ENCODE assay signal across 8 cellular contexts in the genomic region with DNA sequence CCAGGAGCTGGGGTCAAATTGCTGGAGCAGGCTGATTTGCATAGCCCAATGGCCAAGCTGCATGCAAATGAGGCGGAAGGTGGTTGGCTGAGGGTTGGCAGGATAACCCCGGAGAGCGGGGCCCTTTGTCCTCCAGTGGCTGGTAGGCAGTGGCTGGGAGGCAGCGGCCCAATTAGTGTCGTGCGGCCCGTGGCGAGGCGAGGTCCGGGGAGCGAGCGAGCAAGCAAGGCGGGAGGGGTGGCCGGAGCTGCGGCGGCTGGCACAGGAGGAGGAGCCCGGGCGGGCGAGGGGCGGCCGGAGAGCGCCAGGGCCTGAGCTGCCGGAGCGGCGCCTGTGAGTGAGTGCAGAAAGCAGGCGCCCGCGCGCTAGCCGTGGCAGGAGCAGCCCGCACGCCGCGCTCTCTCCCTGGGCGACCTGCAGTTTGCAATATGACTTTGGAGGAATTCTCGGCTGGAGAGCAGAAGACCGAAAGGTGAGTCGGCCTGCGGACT. TPM values are rescaled to one million over a fixed set of nuclear protein-coding genes. Genes with fewer than 3 reads are reported as not detected.
DNase-seq lines count a peak whose midpoint lies in the region; ATAC-seq and TF ChIP-seq lines count a peak whose summit lies in the region.

A gene with protein sequence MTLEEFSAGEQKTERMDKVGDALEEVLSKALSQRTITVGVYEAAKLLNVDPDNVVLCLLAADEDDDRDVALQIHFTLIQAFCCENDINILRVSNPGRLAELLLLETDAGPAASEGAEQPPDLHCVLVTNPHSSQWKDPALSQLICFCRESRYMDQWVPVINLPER (plus strand): TSS at position 135 of the 491 bp plus-strand sequence. CDS start 294 bp downstream, at position 429.

- no peaks in the 10 kb centered on the region for H3K9me3 ChIP-seq in left ventricle myocardium inferior (replicated peaks)
- H3K9me3 ChIP-seq in prostate gland, result no peaks in the 10 kb centered on the region
- H3K9me3 ChIP-seq in uterus, result no peaks in the 10 kb centered on the region

- ATAC-seq in HG02884 (IDR thresholded peaks at IDR 0.05; ENCODE audit: unreplicated experiment), result peak; percentile 81

- H3K4me1 ChIP-seq in left ventricle myocardium inferior, result peaks cover 63% of the 10 kb centered on the region
- no peaks in the 10 kb centered on the region for H3K4me1 ChIP-seq in prostate gland (replicated peaks)
- peaks cover 0 to 6% of the 10 kb centered on the region in 2 donors for H3K4me1 ChIP-seq in uterus

- in situ Hi-C loops in GM13977 (cut with MboI; ENCODE audit: low pct_unique_long_range_greater_than_20kb, low sequenced_read_pairs, unreplicated experiment), result loop anchor here (5.0 kb wide), 1 partner anchor 67 kb away; no protein-coding TSS in a partner anchor

- H3K27me3 Mint-ChIP-seq in T-helper 1 cell treated with Interleukin-12 subunit alpha and Interleukin-12 subunit beta and Interleukin-4 antibody, amounts not matched to agents 30 μg/mL and 1 μg/mL, for 36 hours (ENCODE audit: low read depth), result no peaks in the 10 kb centered on the region

- H3K4me1 Mint-ChIP-seq in T-helper 1 cell treated with Interleukin-12 subunit alpha and Interleukin-12 subunit beta and Interleukin-4 antibody, amounts not matched to agents 30 μg/mL and 1 μg/mL, for 36 hours (ENCODE audit: low read depth), result peaks cover 33% of the 10 kb centered on the region

- peaks cover 25% of the 10 kb centered on the region for H3K36me3 ChIP-seq in left ventricle myocardium inferior
- no peaks in the 10 kb centered on the region for H3K36me3 ChIP-seq in prostate gland
- no peaks in the 10 kb centered on the region for H3K36me3 ChIP-seq in uterus

- H3K27ac ChIP-seq in left ventricle myocardium inferior (replicated peaks), result peak within 1 kb of the TSS; percentile 99
- H3K27ac ChIP-seq in prostate gland, result peak within 1 kb of the TSS; percentile 84 to 91
- peak within 1 kb of the TSS; percentile 83 to 92 for H3K27ac ChIP-seq in uterus

- H3K36me3 Mint-ChIP-seq in T-helper 1 cell treated with Interleukin-12 subunit alpha and Interleukin-12 subunit beta and Interleukin-4 antibody, amounts not matched to agents 30 μg/mL and 1 μg/mL, for 36 hours (ENCODE audit: low read depth), result peaks cover 27% of the 10 kb centered on the region

- H3K27ac Mint-ChIP-seq in T-helper 1 cell treated with Interleukin-12 subunit alpha and Interleukin-12 subunit beta and Interleukin-4 antibody, amounts not matched to agents 30 μg/mL and 1 μg/mL, for 36 hours, result peak within 1 kb of the TSS; percentile 99

- H3K4me3 Mint-ChIP-seq in T-helper 1 cell treated with Interleukin-12 subunit alpha and Interleukin-12 subunit beta and Interleukin-4 antibody, amounts not matched to agents 30 μg/mL and 1 μg/mL, for 36 hours, result peak within 1 kb of the TSS; percentile 99

- DNase-seq in GM13977 (ENCODE audit: low spot score) (peak; percentile 96), NCI-H1694 (lab: John Stamatoyannopoulos, UW) (peak; percentile 98), amniotic stem cell (lab: John Stamatoyannopoulos, UW) (peak; percentile 98), left ventricle myocardium inferior (peak; percentile 98), prostate gland (ENCODE audit: low spot score) (peak; percentile 99), uterus (peak; percentile 98 to 99)

- TF ChIP-seq CTCF in GM13977 (IDR thresholded peaks at IDR 0.05; ENCODE audit: extremely low read depth, insufficient read depth, missing control alignments), result no peak
- TF ChIP-seq CTCF in left ventricle myocardium inferior (IDR thresholded peaks at IDR 0.05; ENCODE audit: borderline replicate concordance), result no peak
- peak in 2 of 4 experiments; percentile 24 to 27 for TF ChIP-seq CTCF in prostate gland (IDR thresholded peaks at IDR 0.05)
- peak in 1 of 4 experiments; percentile 45 for TF ChIP-seq CTCF in uterus (IDR thresholded peaks at IDR 0.05)

- under 1% methylated on average over 34 of the region's 39 CpGs for WGBS in prostate gland

- no peaks in the 10 kb centered on the region for H3K9me3 Mint-ChIP-seq in T-helper 1 cell treated with Interleukin-12 subunit alpha and Interleukin-12 subunit beta and Interleukin-4 antibody, amounts not matched to agents 30 μg/mL and 1 μg/mL, for 36 hours

- peak; percentile 100 for TF ChIP-seq POLR2A in prostate gland (IDR thresholded peaks at IDR 0.05)
- TF ChIP-seq POLR2A in uterus (IDR thresholded peaks at IDR 0.05), result peak; percentile 100

- no peaks in the 10 kb centered on the region for H3K27me3 ChIP-seq in left ventricle myocardium inferior (ENCODE audit: low read depth)
- H3K27me3 ChIP-seq in prostate gland (replicated peaks; ENCODE audit: insufficient read depth), result no peaks in the 10 kb centered on the region
- H3K27me3 ChIP-seq in uterus, result no peaks in the 10 kb centered on the region

- intact Hi-C loops in left ventricle myocardium inferior (cut with micrococcal nuclease), result loop anchor here (5.0 to 10.0 kb wide), 2 partner anchors 67 to 120 kb away; no protein-coding TSS in a partner anchor
- intact Hi-C loops in prostate gland (cut with DNase I), result loop anchor here (5.0 to 10.0 kb wide), 4 partner anchors 67 to 150 kb away; a partner anchor contains a TSS
- intact Hi-C loops in uterus (cut with DNase I; ENCODE audit: low total_unique reads), result loop anchor here (10.0 kb wide), 1 partner anchor 120 kb away; no protein-coding TSS in a partner anchor

- peak within 1 kb of the TSS; percentile 97 for H3K4me3 ChIP-seq in left ventricle myocardium inferior
- H3K4me3 ChIP-seq in prostate gland, result peak within 1 kb of the TSS; percentile 70 to 71
- peak within 1 kb of the TSS; percentile 60 to 70 for H3K4me3 ChIP-seq in uterus

RNA-seq across cellular contexts. Expression of the gene that starts here (rescaled TPM):
- 65.0 TPM for total RNA-seq in left ventricle myocardium inferior
- 10 to 100 TPM; 28.9 to 43.9 TPM for total RNA-seq in prostate gland
- 10 to 100 TPM; 11.1 to 35.6 (median 20.3) TPM for total RNA-seq in uterus

Comparison
In these comparisons a context has a peak if more than half of its experiments do, and no peak if none do; other contexts are left out.
1. Peak in every context shown above with its lines: DNase-seq, ATAC-seq, H3K4me3 ChIP-seq and H3K27ac ChIP-seq.